ENCODE assay signal across 8 cellular contexts in genomic region chr11:45771942-45772522, GRCh38. TPM values are rescaled to one million over a fixed set of nuclear protein-coding genes. Genes with fewer than 3 reads are reported as not detected.
DNase-seq lines count a peak whose midpoint lies in the region; ATAC-seq and TF ChIP-seq lines count a peak whose summit lies in the region.

No MANE protein-coding gene starts in this region.

- H3K4me1 ChIP-seq in ascending aorta = peaks cover 0 to 2% of the 10 kb centered on the region in 2 donors

- H3K27ac ChIP-seq in ascending aorta = peak overlapping the region; percentile 63 to 81

- peak; percentile 92 for ATAC-seq in HG02763 (IDR thresholded peaks at IDR 0.05; ENCODE audit: unreplicated experiment)

- H3K36me3 ChIP-seq in ascending aorta = no peaks in the 10 kb centered on the region

- peak; percentile 96 for TF ChIP-seq CTCF in GM12873 (IDR thresholded peaks at IDR 0.05; ENCODE audit: insufficient read depth, low read depth, low read length, missing control alignments)
- peak; percentile 89 to 94 (median 93) for TF ChIP-seq CTCF in ascending aorta (IDR thresholded peaks at IDR 0.05)

- no peaks in the 10 kb centered on the region for H3K27me3 ChIP-seq in ascending aorta

- peak overlapping the region; percentile 66 to 78 for H3K4me3 ChIP-seq in ascending aorta

- DNase-seq in NCI-H1436 treated with DMSO at 0.1 percent for 48 hours (lab: John Stamatoyannopoulos, UW) = peak; percentile 35
- DNase-seq in T-helper 2 cell = peak; percentile 54 to 84 (median 71)
- peak; percentile 20 to 92 for DNase-seq in ascending aorta (ENCODE audit: low spot score in 2 of 2)
- DNase-seq in hippocampal formation (lab: John Stamatoyannopoulos, UW) = peak; percentile 58 to 75
- DNase-seq in retina = peak; percentile 95
- no peak for DNase-seq in foreskin melanocyte

- no peaks in the 10 kb centered on the region for H3K9me3 ChIP-seq in ascending aorta

- intact Hi-C loops in ascending aorta (cut with DNase I) = loop anchor here (1.0 to 10.0 kb wide), 9 partner anchors 27 to 432 kb away; partner anchors contain the start of genes CHST1 and SLC35C1

RNA-seq across cellular contexts. Expression of gene SLC35C1, which starts 32.9 kb away (rescaled TPM):
- 47.7 TPM for total RNA-seq in ascending aorta
